1 cellular context compared by ENCODE assay signal in genomic region chr4:158826882-158827281, GRCh38.
TF ChIP-seq lines count a peak whose summit lies in the region.

No MANE protein-coding gene starts in this region.

TF ChIP-seq in HepG2, 621 proteins besides CTCF, POLR2A, EP300 and RAD21 (continued from another document and continues in another):
- TF ChIP-seq MZF1 (CRISPR knock-in tag; IDR thresholded peaks at IDR 0.05; ENCODE audit: borderline replicate concordance) = no peak
- no peak for TF ChIP-seq ZNF326 (CRISPR knock-in tag; IDR thresholded peaks at IDR 0.05; ENCODE audit: borderline replicate concordance)
- TF ChIP-seq MTERF4 (CRISPR knock-in tag; IDR thresholded peaks at IDR 0.05) = 0 out of 2 replicates have a peak, but pooled peaks have one; percentile 23
- TF ChIP-seq SRY (CRISPR knock-in tag; IDR thresholded peaks at IDR 0.05) = no peak
- TF ChIP-seq LRRFIP1 (CRISPR knock-in tag; conservative IDR thresholded peaks at IDR 0.05) = no peak
- TF ChIP-seq KLF13 (CRISPR knock-in tag; IDR thresholded peaks at IDR 0.05) = no peak
- TF ChIP-seq ZNF589 (CRISPR knock-in tag; conservative IDR thresholded peaks at IDR 0.05) = no peak
- peak; percentile 47; the same call in 1 of the 2 replicates for TF ChIP-seq SALL1 (CRISPR knock-in tag; IDR thresholded peaks at IDR 0.05)
- no peak for TF ChIP-seq ZFY (CRISPR knock-in tag; IDR thresholded peaks at IDR 0.05)
- TF ChIP-seq ARHGAP35 (CRISPR knock-in tag; IDR thresholded peaks at IDR 0.05; ENCODE audit: borderline replicate concordance) = no peak
- peak; percentile 31; the same call in 1 of the 2 replicates for TF ChIP-seq ZNF264 (CRISPR knock-in tag; IDR thresholded peaks at IDR 0.05)
- no peak for TF ChIP-seq FOXK2 (IDR thresholded peaks at IDR 0.05)
- TF ChIP-seq ELK4 (CRISPR knock-in tag; IDR thresholded peaks at IDR 0.05; ENCODE audit: borderline replicate concordance) = no peak
- TF ChIP-seq ZNF205 (CRISPR knock-in tag; IDR thresholded peaks at IDR 0.05) = no peak
- no peak for TF ChIP-seq MED13 (CRISPR knock-in tag; IDR thresholded peaks at IDR 0.05)
- no peak for TF ChIP-seq TFDP1 (CRISPR knock-in tag; IDR thresholded peaks at IDR 0.05; ENCODE audit: borderline replicate concordance)
- TF ChIP-seq SOX6 (IDR thresholded peaks at IDR 0.05) = no peak
- peak; percentile 90 for TF ChIP-seq SOX6 (CRISPR knock-in tag; IDR thresholded peaks at IDR 0.05)
- no peak for TF ChIP-seq ZFP41 (CRISPR knock-in tag; IDR thresholded peaks at IDR 0.05; ENCODE audit: borderline replicate concordance)
- peak; percentile 70; the same call in 1 of the 2 replicates for TF ChIP-seq MEF2D (CRISPR knock-in tag; IDR thresholded peaks at IDR 0.05)
- TF ChIP-seq AHR (CRISPR knock-in tag; IDR thresholded peaks at IDR 0.05) = no peak
- no peak for TF ChIP-seq ZNF256 (CRISPR knock-in tag; conservative IDR thresholded peaks at IDR 0.05)
- no peak for TF ChIP-seq TRIM22 (IDR thresholded peaks at IDR 0.05)
- TF ChIP-seq TAF15 (IDR thresholded peaks at IDR 0.05; ENCODE audit: low read depth, low read length, poor library complexity, severe bottlenecking) = no peak
- no peak for TF ChIP-seq NFRKB (IDR thresholded peaks at IDR 0.05)
- TF ChIP-seq ZNF670 (CRISPR knock-in tag; IDR thresholded peaks at IDR 0.05; ENCODE audit: borderline replicate concordance) = 0 out of 2 replicates have a peak, but pooled peaks have one; percentile 36
- no peak for TF ChIP-seq ZNF790 (CRISPR knock-in tag; IDR thresholded peaks at IDR 0.05; ENCODE audit: borderline replicate concordance)
- no peak for TF ChIP-seq ZNF547 (CRISPR knock-in tag; IDR thresholded peaks at IDR 0.05)
- TF ChIP-seq HDAC6 (IDR thresholded peaks at IDR 0.05; ENCODE audit: low read depth, low read length) = no peak
- TF ChIP-seq ATF6 (CRISPR knock-in tag; conservative IDR thresholded peaks at IDR 0.05) = no peak
- no peak for TF ChIP-seq GLMP (CRISPR knock-in tag; IDR thresholded peaks at IDR 0.05; ENCODE audit: borderline replicate concordance)
- no peak for TF ChIP-seq ZNF850 (CRISPR knock-in tag; conservative IDR thresholded peaks at IDR 0.05)
- peak; percentile 67; the same call in 1 of the 2 replicates for TF ChIP-seq ZNF747 (CRISPR knock-in tag; IDR thresholded peaks at IDR 0.05; ENCODE audit: borderline replicate concordance)
- TF ChIP-seq MXD3 (CRISPR knock-in tag; IDR thresholded peaks at IDR 0.05) = no peak
- TF ChIP-seq PHF8 (CRISPR knock-in tag; IDR thresholded peaks at IDR 0.05) = no peak
- no peak for TF ChIP-seq ZNF644 (CRISPR knock-in tag; IDR thresholded peaks at IDR 0.05; ENCODE audit: low read depth)
- no peak for TF ChIP-seq ZNF260 (CRISPR knock-in tag; IDR thresholded peaks at IDR 0.05; ENCODE audit: borderline replicate concordance, low read depth)
- TF ChIP-seq IKZF5 (CRISPR knock-in tag; IDR thresholded peaks at IDR 0.05) = peak; percentile 64; the same call in 1 of the 2 replicates
- TF ChIP-seq JARID2 (CRISPR knock-in tag; IDR thresholded peaks at IDR 0.05; ENCODE audit: insufficient replicate concordance) = no peak
- no peak for TF ChIP-seq ZFAT (CRISPR knock-in tag; conservative IDR thresholded peaks at IDR 0.05)
- TF ChIP-seq TBP (CRISPR knock-in tag; IDR thresholded peaks at IDR 0.05) = no peak
- TF ChIP-seq SP140L (CRISPR knock-in tag; IDR thresholded peaks at IDR 0.05; ENCODE audit: borderline replicate concordance) = no peak
- no peak for TF ChIP-seq NKX3-1 (CRISPR knock-in tag; IDR thresholded peaks at IDR 0.05)
- no peak for TF ChIP-seq KDM1A (CRISPR knock-in tag; IDR thresholded peaks at IDR 0.05)
- TF ChIP-seq ZNF615 (CRISPR knock-in tag; IDR thresholded peaks at IDR 0.05; ENCODE audit: borderline replicate concordance) = no peak
- TF ChIP-seq ZNF414 (CRISPR knock-in tag; IDR thresholded peaks at IDR 0.05) = 0 out of 2 replicates have a peak, but pooled peaks have one; percentile 22
- TF ChIP-seq KMT2B (CRISPR knock-in tag; IDR thresholded peaks at IDR 0.05) = no peak
- no peak for TF ChIP-seq AGO1 (IDR thresholded peaks at IDR 0.05; ENCODE audit: low read depth, low read length, poor library complexity, severe bottlenecking)
- TF ChIP-seq GPN1 (CRISPR knock-in tag; IDR thresholded peaks at IDR 0.05; ENCODE audit: borderline replicate concordance) = no peak
- no peak for TF ChIP-seq GRHL1 (CRISPR knock-in tag; conservative IDR thresholded peaks at IDR 0.05)
- no peak for TF ChIP-seq PTBP1 (IDR thresholded peaks at IDR 0.05; ENCODE audit: low read depth, low read length, poor library complexity, severe bottlenecking)
- TF ChIP-seq TMF1 (CRISPR knock-in tag; IDR thresholded peaks at IDR 0.05; ENCODE audit: low read depth) = no peak
- no peak for TF ChIP-seq IRF9 (CRISPR knock-in tag; IDR thresholded peaks at IDR 0.05; ENCODE audit: borderline replicate concordance)
- TF ChIP-seq MAFF (IDR thresholded peaks at IDR 0.05; ENCODE audit: low read depth, low read length) = no peak
- peak; percentile 78 for TF ChIP-seq POGZ (CRISPR knock-in tag; IDR thresholded peaks at IDR 0.05)
- no peak for TF ChIP-seq SP1 (IDR thresholded peaks at IDR 0.05)
- no peak for TF ChIP-seq SP1 (CRISPR knock-in tag; IDR thresholded peaks at IDR 0.05)
- TF ChIP-seq FIP1L1 (IDR thresholded peaks at IDR 0.05; ENCODE audit: borderline replicate concordance, insufficient read depth, low read depth, low read length) = no peak
- no peak for TF ChIP-seq ZNF724P (CRISPR knock-in tag; IDR thresholded peaks at IDR 0.05; ENCODE audit: borderline replicate concordance)
- TF ChIP-seq ATAD3A (CRISPR knock-in tag; IDR thresholded peaks at IDR 0.05) = no peak
